22 cellular contexts compared by ENCODE assay signal in genomic region chr6:6368040-6368683, GRCh38.
"Had no signal": no experiment of that assay in that cellular context is flagged by ENCODE, and none has a peak within 500 bp of the region (broad histone marks: within the 10 kb centered on the region; RNA-seq: fewer than 3 reads in every experiment).

No MANE protein-coding gene starts in this region.

- DNase-seq: activated CD4-positive, alpha-beta memory T cell treated with anti-CD3 and anti-CD28 coated beads, Interleukin-2, amount 10 ng/mL, durations not matched to agents 7 days and 5 days; activated CD4-positive, alpha-beta T cell treated with anti-CD3 and anti-CD28 coated beads for 1 hour; activated CD4-positive, alpha-beta T cell treated with anti-CD3 and anti-CD28 coated beads for 4 hours; activated CD4-positive, alpha-beta T cell treated with anti-CD3 and anti-CD28 coated beads, Interleukin-2, amount 10 ng/mL, durations not matched to agents 7 days and 5 days; activated CD4-positive, alpha-beta T cell treated with anti-CD3 and anti-CD28 coated beads, Interleukin-2, amount 50 U/mL, for 4 hours; activated CD4-positive, CD25-positive, alpha-beta regulatory T cell; activated CD8-positive, alpha-beta memory T cell treated with anti-CD3 and anti-CD28 coated beads, Interleukin-2, amount 50 U/mL, for 48 hours; activated gamma-delta T cell; activated naive CD4-positive, alpha-beta T cell; activated naive CD4-positive, alpha-beta T cell treated with anti-CD3 and anti-CD28 coated beads, Interleukin-2, amount 10 ng/mL, durations not matched to agents 7 days and 5 days; activated naive CD8-positive, alpha-beta T cell treated with anti-CD3 and anti-CD28 coated beads, Interleukin-2, amount 10 ng/mL, durations not matched to agents 7 days and 5 days; activated T-cell treated with anti-CD3 and anti-CD28 coated beads for 4 hours; activated T-cell treated with anti-CD3 and anti-CD28 coated beads, Interleukin-2, amount 50 U/mL, for 24 hours; activated T-cell treated with anti-CD3 and anti-CD28 coated beads, Interleukin-2, amount 50 U/mL, for 72 hours; dorsolateral prefrontal cortex; effector memory CD8-positive, alpha-beta T cell; erythroblast; foreskin keratinocyte; gastrocnemius medialis; glutamatergic neuron; heart left ventricle; T-helper 2 cell had no signal
